14 cellular contexts compared by ENCODE assay signal in the genomic region with DNA sequence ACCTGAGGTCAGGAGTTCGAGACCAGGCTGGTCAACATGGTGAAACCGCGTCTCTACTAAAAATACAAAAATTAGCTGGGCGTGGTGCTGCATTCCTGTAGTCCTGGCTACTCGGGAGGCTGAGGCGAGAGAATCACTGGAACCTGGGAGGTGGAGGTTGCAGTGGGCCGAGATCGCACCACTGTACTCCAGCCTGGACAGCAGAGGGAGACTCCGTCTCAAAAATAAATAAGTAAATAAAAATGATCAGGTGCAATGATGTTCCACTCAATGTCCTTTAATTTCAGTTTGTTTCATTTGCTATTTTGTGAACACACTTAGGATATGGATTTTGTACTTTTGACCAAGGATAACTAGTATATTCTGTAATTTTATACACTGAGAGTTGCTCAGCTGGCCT. TPM values are rescaled to one million over a fixed set of nuclear protein-coding genes. Genes with fewer than 3 reads are reported as not detected.
DNase-seq lines count a peak whose midpoint lies in the region; ATAC-seq and TF ChIP-seq lines count a peak whose summit lies in the region.
"Had no signal": no experiment of that assay in that cellular context is flagged by ENCODE, and none has a peak within 500 bp of the region (broad histone marks: within the 10 kb centered on the region; RNA-seq: fewer than 3 reads in every experiment).

No MANE protein-coding gene starts in this region.

- H3K36me3 ChIP-seq in PC-3 (ENCODE audit: low read depth, low read length) (peaks cover 53% of the 10 kb centered on the region), gastrocnemius medialis (peaks cover 5 to 86% of the 10 kb centered on the region in 2 donors)

- TF ChIP-seq POLR2A in gastrocnemius medialis (IDR thresholded peaks at IDR 0.05): no peak

- H3K4me3 ChIP-seq in PC-3 (ENCODE audit: low read length) (no peak overlapping the region), epithelial cell of esophagus (ENCODE audit: low read length) (no peak overlapping the region), gastrocnemius medialis (no peak overlapping the region)

- intact Hi-C loops in PC-3 (cut with micrococcal nuclease) (loop anchor here (1.0 kb wide), 1 partner anchor 95 kb away; no protein-coding TSS in a partner anchor), gastrocnemius medialis (cut with DNase I; ENCODE audit: low total_unique reads) (loop anchor here (5.0 kb wide), 1 partner anchor 112 kb away; a partner anchor contains a TSS)

- no peaks in the 10 kb centered on the region for H3K9me3 ChIP-seq in PC-3 (ENCODE audit: low read length)
- H3K9me3 ChIP-seq in gastrocnemius medialis: no peaks in the 10 kb centered on the region

- no peaks in the 10 kb centered on the region for H3K9me2 ChIP-seq in PC-3 (replicated peaks; ENCODE audit: low read length)

- no peaks in the 10 kb centered on the region for H3K27me3 ChIP-seq in PC-3 (ENCODE audit: low read length)
- H3K27me3 ChIP-seq in gastrocnemius medialis: no peaks in the 10 kb centered on the region

- H3F3A ChIP-seq in PC-3 (ENCODE audit: low read length, unreplicated experiment): no peaks in the 10 kb centered on the region

- H2AFZ ChIP-seq in PC-3 (ENCODE audit: low read length): no peak overlapping the region

- H4K20me1 ChIP-seq in PC-3 (ENCODE audit: low read length): 0 out of 2 replicates have a peak, but pooled peaks cover 3% of the 10 kb centered on the region

- BruUV-seq in PC-3 (replicated peaks; lab: Mats Ljungman, UMichigan): no TSS peak

- H3K9ac ChIP-seq in PC-3 (ENCODE audit: low read length): no peak overlapping the region

- in situ Hi-C loops in gastrocnemius medialis (cut with MboI; ENCODE audit: low sequenced_read_pairs in 4 of 4): loop anchor here in 2 of 4 donors (5.0 to 10.0 kb wide), 2 partner anchors 92 to 100 kb away; no protein-coding TSS in a partner anchor

- CTCF ChIA-PET in PC-3 (lab: Charles Lee): interaction anchor here (0.6 kb wide), 1 partner anchor 86 kb away, joined by 3 read pairs; no protein-coding TSS in a partner anchor

- POLR2A ChIA-PET in PC-3 (lab: Charles Lee; ENCODE audit: unreplicated experiment): no interaction called here

- H3K4me1 ChIP-seq in PC-3 (ENCODE audit: insufficient read depth, low read length) (no peaks in the 10 kb centered on the region), gastrocnemius medialis (peaks cover 27 to 36% of the 10 kb centered on the region in 2 donors)

- no peak for ATAC-seq in PC-3
- ATAC-seq in gastrocnemius medialis: no peak
- ATAC-seq in GM21786 (IDR thresholded peaks at IDR 0.05; ENCODE audit: unreplicated experiment): no peak
- ATAC-seq: natural killer cell treated with Interleukin-12 subunit alpha and Interleukin-12 subunit beta and Interleukin-15 and Interleukin-18, amount 100 ng/mL, for 72 hours had no signal

- H3K27ac ChIP-seq in PC-3 (ENCODE audit: low read length): no peak overlapping the region
- H3K27ac ChIP-seq in gastrocnemius medialis: no peak overlapping the region

- TF ChIP-seq CTCF in PC-3 (conservative IDR thresholded peaks at IDR 0.05; ENCODE audit: low read depth, low read length) (peak; percentile 46), epithelial cell of esophagus (IDR thresholded peaks at IDR 0.05; ENCODE audit: insufficient read depth, low read depth, low read length, missing control alignments) (peak; percentile 42), gastrocnemius medialis (IDR thresholded peaks at IDR 0.05 in 4 of 5, conservative IDR thresholded peaks at IDR 0.05 in 1 of 5) (peak; percentile 15 to 44 (median 26))

- DNase-seq in DMS53 (lab: John Stamatoyannopoulos, UW) (peak; percentile 5), DMS53 treated with DMSO at 0.1 percent for 48 hours (lab: John Stamatoyannopoulos, UW; ENCODE audit: unreplicated experiment) (no peak), PC-3 (peak; percentile 14), epithelial cell of esophagus (ENCODE audit: low read depth) (peak; percentile 23), gastrocnemius medialis (no peak), islet precursor cell (no peak), NCI-H2107 treated with DMSO at 0.1 percent for 48 hours (lab: John Stamatoyannopoulos, UW; ENCODE audit: unreplicated experiment) (no peak)
- DNase-seq: 8988T; activated T-cell treated with anti-CD3 and anti-CD28 coated beads, Interleukin-2, amount 50 U/mL, for 24 hours; GOT3; KG1; stimulated activated naive CD4-positive, alpha-beta T cell treated with Interleukin-2 at 50 U/mL for 16 hours had no signal

- peaks cover 15% of the 10 kb centered on the region for H3K79me2 ChIP-seq in PC-3 (ENCODE audit: low read length)

- no peak overlapping the region for H3K4me2 ChIP-seq in PC-3 (ENCODE audit: low read length)

RNA-seq across cellular contexts. Expression of a gene that starts 9.3 kb away (rescaled TPM):
- total RNA-seq in PC-3 (2014; rRNA removed): 128 and 131 TPM in 2 replicates
- total RNA-seq in gastrocnemius medialis: 100 to 1,000 TPM; 443 to 480 (median 462) TPM

RNA-seq across cellular contexts. Expression of a gene that starts 9.7 kb away (rescaled TPM):
- 58.3 and 72.3 TPM in 2 replicates for total RNA-seq in PC-3 (2014; rRNA removed)
- total RNA-seq in gastrocnemius medialis: 100 to 1,000 TPM; 719 to 936 (median 781) TPM

Comparison
In these comparisons a context has a peak if more than half of its experiments do, and no peak if none do; other contexts are left out.
1. DNase-seq: peak in DMS53 (single experiment), PC-3 (single experiment) and epithelial cell of esophagus (single experiment); none in DMS53 treated with DMSO at 0.1 percent for 48 hours (single experiment), gastrocnemius medialis (0 of 2), islet precursor cell (single experiment) and NCI-H2107 treated with DMSO at 0.1 percent for 48 hours (single experiment).
2. Peak in every context shown above with its lines, with median percentiles within 50 percentile points of each other: CTCF ChIP-seq.